Comparison of ENCODE assay signal across 31 cellular contexts in the genomic region with DNA sequence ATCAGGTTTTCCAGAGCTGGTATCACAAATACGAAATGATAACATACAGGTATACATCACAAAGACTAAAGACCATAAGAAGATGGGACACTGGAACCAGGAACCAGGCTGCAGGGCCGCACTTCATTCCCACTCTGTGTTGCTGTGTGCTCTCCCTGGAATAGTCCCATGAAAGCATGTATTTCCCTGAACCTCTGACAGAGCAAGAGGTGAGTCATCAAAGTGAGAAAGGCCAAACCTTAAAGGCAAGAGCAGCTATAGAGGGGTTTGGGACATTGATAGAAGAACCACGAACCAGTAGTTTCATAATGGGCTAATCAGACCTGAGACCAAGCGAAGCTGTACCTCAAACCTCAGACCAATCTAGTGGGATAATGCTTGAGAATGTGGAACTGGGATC.
DNase-seq lines count a peak whose midpoint lies in the region; ATAC-seq, FAIRE-seq and TF ChIP-seq lines count a peak whose summit lies in the region.
"Had no signal": no experiment of that assay in that cellular context is flagged by ENCODE, and none has a peak within 500 bp of the region (broad histone marks: within the 10 kb centered on the region; RNA-seq: fewer than 3 reads in every experiment).

No MANE protein-coding gene starts in this region.

- DNase-seq in AG08396 (ENCODE audit: low spot score) (peak; percentile 17), HT1080 (ENCODE audit: low read depth) (peak; percentile 54), astrocyte (ENCODE audit: low read depth) (peak; percentile 41), iris pigment epithelial cell (ENCODE audit: low read depth) (peak; percentile 54), cerebellar nuclear complex (lab: John Stamatoyannopoulos, UW) (no peak), RKO (ENCODE audit: low spot score) (no peak)
- no peak for DNase-seq in effector memory CD4-positive, alpha-beta T cell
- DNase-seq: activated CD4-positive, alpha-beta T cell treated with anti-CD3 and anti-CD28 coated beads, Interleukin-2, amount 10 ng/mL, durations not matched to agents 24 days and 14 days; body of pancreas; Calu3; effector CD8-positive, alpha-beta T cell; KBM-7; naive thymus-derived CD8-positive, alpha-beta T cell; NCI-H187; NCI-H748 treated with DMSO at 0.1 percent for 48 hours; OCI-M1; stimulated activated naive CD8-positive, alpha-beta T cell treated with anti-CD3 and anti-CD28 coated beads, Interleukin-15, amount 100 ng/mL, for 72 hours; T-helper 17 cell had no signal

- no peak overlapping the region for H3K4me3 ChIP-seq in astrocyte (ENCODE audit: insufficient read depth, low read depth, low read length)
- H3K4me3 ChIP-seq in effector memory CD4-positive, alpha-beta T cell (ENCODE audit: insufficient read depth, low read depth, low read length, poor library complexity, severe bottlenecking), result no peak overlapping the region
- H3K4me3 ChIP-seq: A549, body of pancreas, esophagus muscularis mucosa, right atrium auricular region, tibial nerve had no signal

- no peak for TF ChIP-seq CTCF in astrocyte (IDR thresholded peaks at IDR 0.05; ENCODE audit: insufficient read depth, low read depth, low read length)

- H3K4me1 ChIP-seq in astrocyte (ENCODE audit: insufficient read depth, low read length), result peaks cover 18% of the 10 kb centered on the region
- no peaks in the 10 kb centered on the region for H3K4me1 ChIP-seq in effector memory CD4-positive, alpha-beta T cell (ENCODE audit: control insufficient read depth, insufficient read depth, low read length, poor library complexity, severe bottlenecking)
- H3K4me1 ChIP-seq: A549, body of pancreas, right atrium auricular region, tibial nerve had no signal

- no peaks in the 10 kb centered on the region for H3K79me2 ChIP-seq in astrocyte (ENCODE audit: insufficient read depth, low read length)

- no peak overlapping the region for H3K4me3 Mint-ChIP-seq in astrocyte (ENCODE audit: unreplicated experiment)
- H3K4me3 Mint-ChIP-seq: activated CD4-positive, alpha-beta T cell treated with anti-CD3 and anti-CD28 coated beads, Interleukin-2, amount 10 ng/mL, durations not matched to agents 24 days and 14 days; activated naive CD8-positive, alpha-beta T cell; activated T-helper 17 cell treated with anti-CD3 and anti-CD28 coated beads, Interleukin-2, amount 50 U/mL, for 72 hours; mesothelial cell of epicardium; naive thymus-derived CD8-positive, alpha-beta T cell; stimulated activated naive CD8-positive, alpha-beta T cell treated with anti-CD3 and anti-CD28 coated beads, Interleukin-15, amount 100 ng/mL, for 72 hours; T-helper 17 cell had no signal

- H3K9me3 Mint-ChIP-seq in astrocyte (ENCODE audit: unreplicated experiment), result no peaks in the 10 kb centered on the region
- H3K9me3 Mint-ChIP-seq: activated CD4-positive, alpha-beta T cell treated with anti-CD3 and anti-CD28 coated beads, Interleukin-2, amount 10 ng/mL, durations not matched to agents 24 days and 14 days; activated T-helper 17 cell treated with anti-CD3 and anti-CD28 coated beads, Interleukin-2, amount 50 U/mL, for 72 hours; naive thymus-derived CD8-positive, alpha-beta T cell had no signal

- H2AFZ ChIP-seq in astrocyte (ENCODE audit: low read depth, low read length), result no peak overlapping the region

- H3K27ac ChIP-seq in astrocyte (ENCODE audit: low read depth, low read length), result no peak overlapping the region
- no peak overlapping the region for H3K27ac ChIP-seq in effector memory CD4-positive, alpha-beta T cell (ENCODE audit: insufficient read depth, low read length, poor library complexity, severe bottlenecking)
- H3K27ac ChIP-seq: A549, body of pancreas, C4-2B, esophagus muscularis mucosa, right atrium auricular region, tibial nerve had no signal

- no peaks in the 10 kb centered on the region for H3K27me3 Mint-ChIP-seq in astrocyte (ENCODE audit: low read depth, unreplicated experiment)
- H3K27me3 Mint-ChIP-seq: activated CD4-positive, alpha-beta T cell treated with anti-CD3 and anti-CD28 coated beads, Interleukin-2, amount 10 ng/mL, durations not matched to agents 24 days and 14 days; activated naive CD8-positive, alpha-beta T cell; activated T-helper 17 cell treated with anti-CD3 and anti-CD28 coated beads, Interleukin-2, amount 50 U/mL, for 72 hours; naive thymus-derived CD8-positive, alpha-beta T cell; stimulated activated naive CD8-positive, alpha-beta T cell treated with anti-CD3 and anti-CD28 coated beads, Interleukin-15, amount 100 ng/mL, for 72 hours; T-helper 17 cell had no signal

- no peak overlapping the region for H3K27ac Mint-ChIP-seq in astrocyte (ENCODE audit: unreplicated experiment)
- H3K27ac Mint-ChIP-seq: activated CD4-positive, alpha-beta T cell treated with anti-CD3 and anti-CD28 coated beads, Interleukin-2, amount 10 ng/mL, durations not matched to agents 24 days and 14 days; activated naive CD8-positive, alpha-beta T cell; activated T-helper 17 cell treated with anti-CD3 and anti-CD28 coated beads, Interleukin-2, amount 50 U/mL, for 72 hours; mesothelial cell of epicardium; naive thymus-derived CD8-positive, alpha-beta T cell; stimulated activated naive CD8-positive, alpha-beta T cell treated with anti-CD3 and anti-CD28 coated beads, Interleukin-15, amount 100 ng/mL, for 72 hours; T-helper 17 cell had no signal

- no peaks in the 10 kb centered on the region for H3K36me3 ChIP-seq in astrocyte (ENCODE audit: insufficient read depth, low read length)
- no peaks in the 10 kb centered on the region for H3K36me3 ChIP-seq in effector memory CD4-positive, alpha-beta T cell (ENCODE audit: control insufficient read depth, insufficient read depth, low read length)
- H3K36me3 ChIP-seq: esophagus muscularis mucosa, right atrium auricular region, tibial nerve had no signal

- no peaks in the 10 kb centered on the region for H3K36me3 Mint-ChIP-seq in astrocyte (ENCODE audit: low read depth, unreplicated experiment)
- H3K36me3 Mint-ChIP-seq: activated naive CD8-positive, alpha-beta T cell; mesothelial cell of epicardium; naive thymus-derived CD8-positive, alpha-beta T cell had no signal

- H3K9ac ChIP-seq in astrocyte (ENCODE audit: low read length), result no peak overlapping the region

- H4K20me1 ChIP-seq in astrocyte (ENCODE audit: insufficient read depth, low read length), result no peaks in the 10 kb centered on the region

- peaks cover 9% of the 10 kb centered on the region for H3K4me1 Mint-ChIP-seq in astrocyte (ENCODE audit: low read depth, unreplicated experiment)
- H3K4me1 Mint-ChIP-seq: activated CD4-positive, alpha-beta T cell treated with anti-CD3 and anti-CD28 coated beads, Interleukin-2, amount 10 ng/mL, durations not matched to agents 24 days and 14 days; activated T-helper 17 cell treated with anti-CD3 and anti-CD28 coated beads, Interleukin-2, amount 50 U/mL, for 72 hours; mesothelial cell of epicardium; naive thymus-derived CD8-positive, alpha-beta T cell; stimulated activated naive CD8-positive, alpha-beta T cell treated with anti-CD3 and anti-CD28 coated beads, Interleukin-15, amount 100 ng/mL, for 72 hours; T-helper 17 cell had no signal

- no peaks in the 10 kb centered on the region for H3K9me3 ChIP-seq in astrocyte (ENCODE audit: insufficient read depth, low read depth, low read length)
- H3K9me3 ChIP-seq in effector memory CD4-positive, alpha-beta T cell (ENCODE audit: control insufficient read depth, low read length), result no peaks in the 10 kb centered on the region
- H3K9me3 ChIP-seq: A549, body of pancreas, esophagus muscularis mucosa, right atrium auricular region, tibial nerve had no signal

- no peaks in the 10 kb centered on the region for H3K27me3 ChIP-seq in astrocyte (ENCODE audit: insufficient read depth, low read length)
- H3K27me3 ChIP-seq in effector memory CD4-positive, alpha-beta T cell (replicated peaks; ENCODE audit: control insufficient read depth, insufficient read depth, low read length, poor library complexity, severe bottlenecking), result no peaks in the 10 kb centered on the region
- H3K27me3 ChIP-seq: body of pancreas, esophagus muscularis mucosa, right atrium auricular region, tibial nerve had no signal

- FAIRE-seq in astrocyte (lab: Jason Lieb, UNC), result peak; percentile 70
- FAIRE-seq: A549, G401.6, GM18507, H1 had no signal

- ATAC-seq in HG03378 (IDR thresholded peaks at IDR 0.05; ENCODE audit: unreplicated experiment), result no peak
- ATAC-seq: A549; activated T-helper 17 cell treated with anti-CD3 and anti-CD28 coated beads, Interleukin-2, amount 50 U/mL, for 72 hours; body of pancreas; left lobe of liver; naive thymus-derived CD8-positive, alpha-beta T cell; stimulated activated naive CD8-positive, alpha-beta T cell treated with anti-CD3 and anti-CD28 coated beads, Interleukin-15, amount 100 ng/mL, for 72 hours; T-helper 17 cell had no signal

- no peak overlapping the region for H3K4me2 ChIP-seq in astrocyte (ENCODE audit: low read length)
- H3K4me2 ChIP-seq: A549 had no signal

Comparison
In these comparisons a context has a peak if more than half of its experiments do, and no peak if none do; other contexts are left out.
1. DNase-seq: peak in AG08396 (single experiment), HT1080 (single experiment), astrocyte (single experiment) and iris pigment epithelial cell (single experiment); none in cerebellar nuclear complex (0 of 2), RKO (single experiment) and effector memory CD4-positive, alpha-beta T cell (0 of 3).